1 cellular context compared by ENCODE assay signal in genomic region chr13:94598281-94598680, GRCh38.
TF ChIP-seq lines count a peak whose summit lies in the region.

No MANE protein-coding gene starts in this region.

TF ChIP-seq in HepG2, 621 proteins besides CTCF, POLR2A, EP300 and RAD21:
- TF ChIP-seq CBFB (CRISPR knock-in tag; IDR thresholded peaks at IDR 0.05) (no peak), USF2 (IDR thresholded peaks at IDR 0.05; ENCODE audit: low read depth, low read length) (no peak), USF2 (CRISPR knock-in tag; IDR thresholded peaks at IDR 0.05; ENCODE audit: borderline replicate concordance) (no peak), AHDC1 (CRISPR knock-in tag; IDR thresholded peaks at IDR 0.05; ENCODE audit: borderline replicate concordance) (no peak), BCL6 (CRISPR knock-in tag; IDR thresholded peaks at IDR 0.05) (no peak), ZFP1 (CRISPR knock-in tag; IDR thresholded peaks at IDR 0.05) (no peak), ZNF780A (CRISPR knock-in tag; IDR thresholded peaks at IDR 0.05) (no peak), TBX3 (IDR thresholded peaks at IDR 0.05; ENCODE audit: borderline replicate concordance) (no peak), ZSCAN31 (CRISPR knock-in tag; IDR thresholded peaks at IDR 0.05; ENCODE audit: low read depth) (no peak), TBX2 (CRISPR knock-in tag; IDR thresholded peaks at IDR 0.05; ENCODE audit: borderline replicate concordance) (no peak), ZNF225 (CRISPR knock-in tag; IDR thresholded peaks at IDR 0.05) (no peak), ZNF746 (CRISPR knock-in tag; IDR thresholded peaks at IDR 0.05) (no peak), ZNF607 (CRISPR knock-in tag; IDR thresholded peaks at IDR 0.05; ENCODE audit: borderline replicate concordance) (no peak), SNAPC5 (CRISPR knock-in tag; IDR thresholded peaks at IDR 0.05; ENCODE audit: borderline replicate concordance) (no peak), SMARCC2 (IDR thresholded peaks at IDR 0.05) (no peak), KDM5B (CRISPR knock-in tag; IDR thresholded peaks at IDR 0.05; ENCODE audit: borderline replicate concordance) (no peak), BRD4 (CRISPR knock-in tag; IDR thresholded peaks at IDR 0.05) (no peak)
